ENCODE assay signal across 28 cellular contexts in genomic region chr1:14129009-14129408, GRCh38.
"Had no signal": no experiment of that assay in that cellular context is flagged by ENCODE, and none has a peak within 500 bp of the region (broad histone marks: within the 10 kb centered on the region; RNA-seq: fewer than 3 reads in every experiment).

No MANE protein-coding gene starts in this region.

- H3K9me3 ChIP-seq: ascending aorta had no signal

- H3K4me3 ChIP-seq: ascending aorta, cardiac muscle cell had no signal

- H3K27ac ChIP-seq: ascending aorta, cardiac muscle cell, VCaP had no signal

- DNase-seq: activated B cell treated with CpG ODN at 0.5 μM for 24 hours; activated CD4-positive, alpha-beta memory T cell treated with anti-CD3 and anti-CD28 coated beads, Interleukin-2, amount 10 ng/mL, durations not matched to agents 7 days and 5 days; activated CD4-positive, alpha-beta T cell treated with anti-CD3 and anti-CD28 coated beads for 36 hours; activated CD4-positive, alpha-beta T cell treated with anti-CD3 and anti-CD28 coated beads for 48 hours; activated CD4-positive, alpha-beta T cell treated with anti-CD3 and anti-CD28 coated beads, Interleukin-2, amount 10 ng/mL, durations not matched to agents 7 days and 5 days; activated CD4-positive, alpha-beta T cell treated with anti-CD3 and anti-CD28 coated beads, Interleukin-2, amount 50 U/mL, for 48 hours; activated CD4-positive, CD25-positive, alpha-beta regulatory T cell treated with anti-CD3 and anti-CD28 coated beads, Interleukin-2, amount 50 U/mL, for 72 hours; activated CD8-positive, alpha-beta memory T cell treated with anti-CD3 and anti-CD28 coated beads for 24 hours; activated CD8-positive, alpha-beta memory T cell treated with anti-CD3 and anti-CD28 coated beads, Interleukin-2, amount 10 ng/mL, durations not matched to agents 7 days and 5 days; activated CD8-positive, alpha-beta memory T cell treated with anti-CD3 and anti-CD28 coated beads, Interleukin-2, amount 50 U/mL, for 48 hours; activated CD8-positive, alpha-beta T cell treated with anti-CD3 and anti-CD28 coated beads, Interleukin-2, amount 10 ng/mL, durations not matched to agents 7 days and 5 days; activated effector memory CD4-positive, alpha-beta T cell treated with Interleukin-2 at 50 U/mL for 16 hours; activated gamma-delta T cell; activated naive CD4-positive, alpha-beta T cell treated with anti-CD3 and anti-CD28 coated beads, Interleukin-2, amount 10 ng/mL, durations not matched to agents 7 days and 5 days; activated naive CD4-positive, alpha-beta T cell treated with Interleukin-2 at 50 U/mL for 16 hours; activated naive CD8-positive, alpha-beta T cell treated with anti-CD3 and anti-CD28 coated beads, Interleukin-2, amount 10 ng/mL, durations not matched to agents 7 days and 5 days; activated naive CD8-positive, alpha-beta T cell treated with anti-CD3 and anti-CD28 coated beads, Interleukin-2, amount 50 U/mL, for 24 hours; activated T-cell treated with anti-CD3 and anti-CD28 coated beads, Interleukin-2, amount 50 U/mL, for 24 hours; activated T-cell treated with anti-CD3 and anti-CD28 coated beads, Interleukin-2, amount 50 U/mL, for 48 hours; amygdala; anterior cingulate cortex; caudate nucleus; cerebellar nuclear complex; T-helper 2 cell; T-helper 9 cell had no signal

- H3K27me3 ChIP-seq: ascending aorta, cardiac muscle cell had no signal

- H3K4me1 ChIP-seq: ascending aorta had no signal

- H3K36me3 ChIP-seq: ascending aorta, cardiac muscle cell had no signal
